13 cellular contexts compared by ENCODE assay signal in the genomic region with DNA sequence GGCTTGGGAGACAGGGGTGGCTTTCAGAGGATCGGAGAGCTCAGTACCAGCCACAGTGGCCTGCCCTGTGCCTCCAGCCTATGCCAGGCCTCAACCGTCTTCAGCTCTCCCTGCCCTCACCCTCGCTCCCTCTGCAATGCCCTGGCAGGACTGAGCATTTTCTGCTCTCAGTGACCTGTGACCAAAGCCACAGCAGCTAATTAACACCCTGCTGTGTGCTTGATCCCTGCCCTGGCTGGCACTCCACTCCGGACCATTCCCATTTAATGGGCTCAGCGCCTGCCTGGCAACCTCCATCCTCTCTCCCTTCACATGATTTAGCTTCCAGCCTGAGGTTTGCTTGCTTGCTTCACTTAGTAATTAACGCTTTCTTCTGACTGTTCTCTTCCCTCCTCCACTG.
"Had no signal": no experiment of that assay in that cellular context is flagged by ENCODE, and none has a peak within 500 bp of the region (broad histone marks: within the 10 kb centered on the region; RNA-seq: fewer than 3 reads in every experiment).

No MANE protein-coding gene starts in this region.

- H3K4me1 ChIP-seq: adrenal gland, esophagus muscularis mucosa, lower lobe of right lung, prostate gland, upper lobe of right lung had no signal

- ATAC-seq: naive thymus-derived CD8-positive, alpha-beta T cell; upper lobe of right lung had no signal

- H3K27ac ChIP-seq: adrenal gland, brain microvascular endothelial cell, esophagus muscularis mucosa, lower lobe of right lung, prostate gland, upper lobe of right lung had no signal

- H3K36me3 ChIP-seq: adrenal gland, brain microvascular endothelial cell, esophagus muscularis mucosa, lower lobe of right lung, prostate gland, upper lobe of right lung had no signal

- H3K4me3 ChIP-seq: adrenal gland, esophagus muscularis mucosa, lower lobe of right lung, prostate gland, upper lobe of right lung had no signal

- H3K27me3 ChIP-seq: brain microvascular endothelial cell, upper lobe of right lung had no signal

- H3K9me3 ChIP-seq: adrenal gland, prostate gland, upper lobe of right lung had no signal

- DNase-seq: activated CD4-positive, alpha-beta T cell treated with anti-CD3 and anti-CD28 coated beads, Interleukin-2, amount 50 U/mL, for 4 hours; activated CD4-positive, CD25-positive, alpha-beta regulatory T cell treated with anti-CD3 and anti-CD28 coated beads, Interleukin-2, amount 50 U/mL, for 72 hours; activated naive CD4-positive, alpha-beta T cell treated with anti-CD3 and anti-CD28 coated beads, Interleukin-2, amount 50 U/mL, for 16 hours; activated T-cell treated with anti-CD3 and anti-CD28 coated beads, Interleukin-2, amount 50 U/mL, for 1 hour; adrenal gland; brain microvascular endothelial cell; lower lobe of right lung; naive thymus-derived CD8-positive, alpha-beta T cell; stimulated activated CD4-positive, alpha-beta T cell treated with anti-CD3 and anti-CD28 coated beads, Interleukin-12 subunit alpha, Interleukin-12 subunit beta, amount 100 ng/mL, for 4 hours; stimulated activated naive CD4-positive, alpha-beta T cell; upper lobe of right lung had no signal
